24 cellular contexts compared by ENCODE assay signal in genomic region chr9:123561055-123561454, GRCh38.
A peak's percentile ranks its signal among the peaks of the same experiment; 100 is the strongest.
DNase-seq lines count a peak whose midpoint lies in the region; ATAC-seq, FAIRE-seq and TF ChIP-seq lines count a peak whose summit lies in the region.
"Had no signal": no experiment of that assay in that cellular context is flagged by ENCODE, and none has a peak within 500 bp of the region (broad histone marks: within the 10 kb centered on the region; RNA-seq: fewer than 3 reads in every experiment).

No MANE protein-coding gene starts in this region.

- H3K4me1 Mint-ChIP-seq in natural killer cell treated with Interleukin-12 subunit alpha and Interleukin-12 subunit beta and Interleukin-15 and Interleukin-18, amount 100 ng/mL, for 72 hours (ENCODE audit: low read depth in 2 of 2) = peaks cover 28 to 39% of the 10 kb centered on the region in 2 donors
- H3K4me1 Mint-ChIP-seq in natural killer cell = peaks cover 13 to 21% of the 10 kb centered on the region in 2 donors

- 78 to 89% methylated on average over 6 of the region's 6 CpGs for WGBS in pancreas, 2 donors

- H3K9me3 ChIP-seq in pancreas = no peaks in the 10 kb centered on the region
- H3K9me3 ChIP-seq: heart right ventricle, SJSA1 had no signal

- H3K27me3 ChIP-seq in pancreas = no peaks in the 10 kb centered on the region
- H3K27me3 ChIP-seq: BLaER1, heart right ventricle, SJSA1 had no signal

- peak; percentile 32 for DNase-seq in natural killer cell treated with Interleukin-12 subunit alpha and Interleukin-12 subunit beta and Interleukin-15 and Interleukin-18, amount 100 ng/mL, for 72 hours (ENCODE audit: low spot score)
- DNase-seq in natural killer cell (no peak), NCI-H2196 (lab: John Stamatoyannopoulos, UW; ENCODE audit: unreplicated experiment) (peak; percentile 67), SHP77 treated with DMSO at 0.1 percent for 48 hours (lab: John Stamatoyannopoulos, UW) (peak; percentile 20), NCI-H1048 (lab: John Stamatoyannopoulos, UW) (no peak), SIG-M5 (lab: John Stamatoyannopoulos, UW) (no peak), pancreas (no peak)
- DNase-seq: activated CD4-positive, CD25-positive, alpha-beta regulatory T cell; activated CD8-positive, alpha-beta memory T cell treated with anti-CD3 and anti-CD28 coated beads, Interleukin-2, amount 10 ng/mL, durations not matched to agents 7 days and 5 days; amygdala; caudate nucleus; heart right ventricle; Kasumi-1; midbrain; NCI-H2171 treated with DMSO at 0.1 percent for 48 hours; OCI-M1; stimulated activated naive CD4-positive, alpha-beta T cell had no signal

- H3K4me1 ChIP-seq in pancreas = no peaks in the 10 kb centered on the region
- H3K4me1 ChIP-seq: SJSA1 had no signal

- H3K4me3 Mint-ChIP-seq in natural killer cell treated with Interleukin-12 subunit alpha and Interleukin-12 subunit beta and Interleukin-15 and Interleukin-18, amount 100 ng/mL, for 72 hours = no peak overlapping the region
- H3K4me3 Mint-ChIP-seq in natural killer cell = no peak overlapping the region
- H3K4me3 Mint-ChIP-seq: activated CD8-positive, alpha-beta memory T cell treated with anti-CD3 and anti-CD28 coated beads, Interleukin-2, amount 10 ng/mL, durations not matched to agents 7 days and 5 days; T-helper 2 cell treated with Interferon-gamma antibody and Interleukin-4, amounts not matched to agents 5 μg/mL and 100 μg/mL, for 36 hours; type B pancreatic cell had no signal

- H3K27ac ChIP-seq in pancreas = no peak overlapping the region
- H3K27ac ChIP-seq: BLaER1, heart right ventricle, SJSA1 had no signal

- intact Hi-C loops in natural killer cell (cut with micrococcal nuclease) (no loop called here), pancreas (cut with DNase I) (no loop called here)

- peaks cover 2% of the 10 kb centered on the region for H3K36me3 Mint-ChIP-seq in natural killer cell treated with Interleukin-12 subunit alpha and Interleukin-12 subunit beta and Interleukin-15 and Interleukin-18, amount 100 ng/mL, for 72 hours
- no peaks in the 10 kb centered on the region for H3K36me3 Mint-ChIP-seq in natural killer cell

- no peaks in the 10 kb centered on the region for H3K27me3 Mint-ChIP-seq in natural killer cell treated with Interleukin-12 subunit alpha and Interleukin-12 subunit beta and Interleukin-15 and Interleukin-18, amount 100 ng/mL, for 72 hours
- H3K27me3 Mint-ChIP-seq in natural killer cell (ENCODE audit: low read depth in 2 of 2) = no peaks in the 10 kb centered on the region
- H3K27me3 Mint-ChIP-seq: type B pancreatic cell had no signal

- H3K27ac Mint-ChIP-seq in natural killer cell treated with Interleukin-12 subunit alpha and Interleukin-12 subunit beta and Interleukin-15 and Interleukin-18, amount 100 ng/mL, for 72 hours = no peak overlapping the region
- H3K27ac Mint-ChIP-seq in natural killer cell = no peak overlapping the region
- H3K27ac Mint-ChIP-seq: activated CD8-positive, alpha-beta memory T cell treated with anti-CD3 and anti-CD28 coated beads, Interleukin-2, amount 10 ng/mL, durations not matched to agents 7 days and 5 days; T-helper 2 cell treated with Interferon-gamma antibody and Interleukin-4, amounts not matched to agents 5 μg/mL and 100 μg/mL, for 36 hours; type B pancreatic cell had no signal

- ATAC-seq in natural killer cell treated with Interleukin-12 subunit alpha and Interleukin-12 subunit beta and Interleukin-15 and Interleukin-18, amount 100 ng/mL, for 72 hours = no peak
- ATAC-seq in natural killer cell = no peak
- ATAC-seq in pancreas = no peak
- ATAC-seq in GM18867 (IDR thresholded peaks at IDR 0.05; ENCODE audit: unreplicated experiment) = no peak
- ATAC-seq: activated CD8-positive, alpha-beta memory T cell treated with anti-CD3 and anti-CD28 coated beads, Interleukin-2, amount 10 ng/mL, durations not matched to agents 7 days and 5 days; HCT116; heart right ventricle had no signal

- no peaks in the 10 kb centered on the region for H3K9me3 Mint-ChIP-seq in natural killer cell treated with Interleukin-12 subunit alpha and Interleukin-12 subunit beta and Interleukin-15 and Interleukin-18, amount 100 ng/mL, for 72 hours
- no peaks in the 10 kb centered on the region for H3K9me3 Mint-ChIP-seq in natural killer cell
- H3K9me3 Mint-ChIP-seq: T-helper 2 cell treated with Interferon-gamma antibody and Interleukin-4, amounts not matched to agents 5 μg/mL and 100 μg/mL, for 36 hours had no signal

- H3K4me3 ChIP-seq in pancreas = no peak overlapping the region
- H3K4me3 ChIP-seq: BLaER1, heart right ventricle, SJSA1 had no signal

- no peaks in the 10 kb centered on the region for H3K36me3 ChIP-seq in pancreas
- H3K36me3 ChIP-seq: SJSA1 had no signal

- FAIRE-seq in pancreas (lab: Jason Lieb, UNC) = no peak
- FAIRE-seq: A204.1 had no signal

- TF ChIP-seq CTCF in natural killer cell (IDR thresholded peaks at IDR 0.05) (no peak), pancreas (IDR thresholded peaks at IDR 0.05) (no peak)

Comparison
In these comparisons a context has a peak if more than half of its experiments do, and no peak if none do; other contexts are left out.
1. DNase-seq: peak in natural killer cell treated with Interleukin-12 subunit alpha and Interleukin-12 subunit beta and Interleukin-15 and Interleukin-18, amount 100 ng/mL, for 72 hours (single experiment), NCI-H2196 (single experiment) and SHP77 treated with DMSO at 0.1 percent for 48 hours (single experiment); none in natural killer cell (single experiment), NCI-H1048 (single experiment), SIG-M5 (single experiment) and pancreas (0 of 6).